14 cellular contexts compared by ENCODE assay signal in the genomic region with DNA sequence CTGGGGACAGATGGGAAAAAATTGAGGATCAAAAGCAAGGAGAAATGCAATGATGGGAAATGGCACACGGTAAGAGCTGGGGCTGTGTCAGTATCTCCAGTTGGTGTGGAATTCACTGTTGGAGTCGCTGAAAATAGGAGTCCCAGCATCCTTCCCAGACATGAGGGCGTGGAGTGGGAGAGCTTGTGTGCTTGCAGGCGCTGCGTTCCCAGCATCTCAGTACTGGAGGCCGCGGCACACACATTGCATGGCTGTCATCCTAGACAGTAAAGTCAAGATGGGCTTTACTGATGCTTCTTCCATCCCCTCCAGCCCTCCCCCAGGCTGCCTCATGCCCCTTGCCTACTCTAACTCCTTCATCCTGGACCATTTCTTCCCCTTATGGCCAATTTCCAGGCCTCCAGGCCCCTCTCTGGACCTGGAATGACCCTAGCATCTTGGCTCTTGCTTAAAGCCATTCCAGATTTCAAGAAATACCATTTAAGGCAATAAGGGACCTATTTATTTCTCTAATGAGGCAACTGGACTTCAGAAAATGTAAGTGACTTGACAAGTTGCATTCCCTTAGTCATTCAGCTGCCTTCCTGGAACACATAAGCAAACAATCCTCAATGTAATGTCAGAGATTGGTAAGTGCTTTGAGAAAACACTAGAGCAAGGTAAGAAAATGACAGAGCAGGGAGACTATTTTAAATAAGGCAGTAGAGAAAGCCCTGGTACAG.
DNase-seq lines count a peak whose midpoint lies in the region; ATAC-seq and TF ChIP-seq lines count a peak whose summit lies in the region.
"Had no signal": no experiment of that assay in that cellular context is flagged by ENCODE, and none has a peak within 500 bp of the region (broad histone marks: within the 10 kb centered on the region; RNA-seq: fewer than 3 reads in every experiment).

No MANE protein-coding gene starts in this region.

- no peaks in the 10 kb centered on the region for H3F3A ChIP-seq in SK-N-SH (replicated peaks; ENCODE audit: insufficient read depth)

- H3K9me3 ChIP-seq in SK-N-SH (no peaks in the 10 kb centered on the region), heart right ventricle (no peaks in the 10 kb centered on the region)
- H3K9me3 ChIP-seq: tibial nerve had no signal

- H2AFZ ChIP-seq in SK-N-SH (ENCODE audit: low read depth): no peak overlapping the region

- H3K9ac ChIP-seq in SK-N-SH: no peak overlapping the region

- H3K9me2 ChIP-seq in SK-N-SH: no peaks in the 10 kb centered on the region

- WGBS in SK-N-SH (ENCODE audit: low lambda C conversion rate): 93% methylated on average over 2 of the region's 7 CpGs
- WGBS in heart right ventricle, 2 donors: 95 to 96% methylated on average over 7 of the region's 7 CpGs

- no peaks in the 10 kb centered on the region for H3K36me3 ChIP-seq in SK-N-SH (replicated peaks in 1 of 2; ENCODE audit: control insufficient read depth in 1 of 2, insufficient read depth in 2 of 2, low read length in 1 of 2)
- peaks cover 0 to 34% (median 0%) of the 10 kb centered on the region in 9 donors for H3K36me3 ChIP-seq in heart right ventricle

- in situ Hi-C loops in astrocyte of the spinal cord (cut with HindIII; ENCODE audit: low sequenced_read_pairs): no loop called here

- no peak overlapping the region for H3K4me3 ChIP-seq in SK-N-SH (ENCODE audit: low read depth in 2 of 2, low read length in 1 of 2)
- H3K4me3 ChIP-seq in astrocyte of the spinal cord (ENCODE audit: low read depth, low read length): no peak overlapping the region
- no peak overlapping the region for H3K4me3 ChIP-seq in heart right ventricle
- H3K4me3 ChIP-seq: tibial nerve had no signal

- no peaks in the 10 kb centered on the region for H3K79me2 ChIP-seq in SK-N-SH (ENCODE audit: insufficient read depth)

- no peak overlapping the region for H3K27ac ChIP-seq in SK-N-SH (ENCODE audit: low read depth in 2 of 2, low read length in 1 of 2)
- H3K27ac ChIP-seq in heart right ventricle: no peak overlapping the region
- H3K27ac ChIP-seq: tibial nerve had no signal

- POLR2A ChIA-PET in SK-N-SH (lab: Yijun Ruan, JAX): no interaction called here

- no peak for TF ChIP-seq RAD21 in SK-N-SH (IDR thresholded peaks at IDR 0.05; ENCODE audit: low read length)

- H3K27me3 ChIP-seq in SK-N-SH (ENCODE audit: insufficient read depth): no peaks in the 10 kb centered on the region
- H3K27me3 ChIP-seq in heart right ventricle: no peaks in the 10 kb centered on the region
- H3K27me3 ChIP-seq: tibial nerve had no signal

- TF ChIP-seq CTCF in SK-N-SH (IDR thresholded peaks at IDR 0.05) (no peak), astrocyte of the spinal cord (IDR thresholded peaks at IDR 0.05; ENCODE audit: low read depth, low read length) (no peak), heart right ventricle (IDR thresholded peaks at IDR 0.05) (no peak)

- H3K4me1 ChIP-seq in SK-N-SH (ENCODE audit: control insufficient read depth in 1 of 2, insufficient read depth in 2 of 2, low read depth in 1 of 2, low read length in 1 of 2) (peaks cover 0 to 20% of the 10 kb centered on the region in 2 experiments; a peak in 1 of 4 replicates), heart right ventricle (peaks cover 0 to 3% (median 0%) of the 10 kb centered on the region in 9 donors)
- H3K4me1 ChIP-seq: tibial nerve had no signal

- ATAC-seq in SK-N-SH treated with all-trans-retinoic acid at 6 μM for 48 hours: peak; percentile 77
- no peak for ATAC-seq in heart right ventricle
- ATAC-seq: left colon had no signal

- no peak overlapping the region for H3K4me2 ChIP-seq in SK-N-SH

- DNase-seq in SK-N-SH (no peak), astrocyte of the spinal cord (ENCODE audit: low read depth, low spot score) (peak; percentile 59), inferior parietal cortex (ENCODE audit: extremely low spot score) (peak; percentile 20), superior temporal gyrus (ENCODE audit: extremely low spot score) (peak; percentile 43), heart right ventricle (no peak), erythroblast (lab: John Stamatoyannopoulos, UW) (no peak), NCI-H2107 treated with DMSO at 0.1 percent for 48 hours (lab: John Stamatoyannopoulos, UW; ENCODE audit: unreplicated experiment) (no peak)
- DNase-seq: activated gamma-delta T cell treated with Interleukin-2 at 50 U/mL for 16 hours, DMS153, GOT3, left colon, NCI-H510A had no signal

- CTCF ChIA-PET in SK-N-SH (lab: Yijun Ruan, JAX): interaction anchor here (0.6 to 2.5 kb wide), 3 partner anchors 26 to 51 kb away, joined by 3 to 8 read pairs (median 4); no protein-coding TSS in a partner anchor

- no peaks in the 10 kb centered on the region for H4K20me1 ChIP-seq in SK-N-SH (ENCODE audit: insufficient read depth)

- intact Hi-C loops in heart right ventricle (cut with DNase I): no loop called here

- TF ChIP-seq POLR2A in erythroblast (IDR thresholded peaks at IDR 0.05; ENCODE audit: low read length): no peak

- no peak for TF ChIP-seq EP300 in SK-N-SH (IDR thresholded peaks at IDR 0.05; ENCODE audit: borderline replicate concordance in 1 of 2, low read depth in 1 of 2, low read length in 1 of 2)

TF ChIP-seq in SK-N-SH treated with all-trans-retinoic acid at 6 μM for 48 hours, 23 proteins besides CTCF, POLR2A, EP300 and RAD21:
- TF ChIP-seq ISL1 (CRISPR knock-in tag; IDR thresholded peaks at IDR 0.05) (peak; percentile 64), TSHZ2 (CRISPR knock-in tag; IDR thresholded peaks at IDR 0.05) (no peak)

TF ChIP-seq in SK-N-SH, 30 proteins besides CTCF, POLR2A, EP300 and RAD21:
- TF ChIP-seq, protein P1, sequence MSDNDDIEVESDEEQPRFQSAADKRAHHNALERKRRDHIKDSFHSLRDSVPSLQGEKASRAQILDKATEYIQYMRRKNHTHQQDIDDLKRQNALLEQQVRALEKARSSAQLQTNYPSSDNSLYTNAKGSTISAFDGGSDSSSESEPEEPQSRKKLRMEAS (IDR thresholded peaks at IDR 0.05; ENCODE audit: low read depth): no peak
- TF ChIP-seq IRF3 (IDR thresholded peaks at IDR 0.05; ENCODE audit: low read depth, low read length): no peak
- TF ChIP-seq FOSL2 (IDR thresholded peaks at IDR 0.05; ENCODE audit: borderline replicate concordance, low read depth): no peak
- TF ChIP-seq FOXM1 (IDR thresholded peaks at IDR 0.05; ENCODE audit: low read depth): no peak
- no peak for TF ChIP-seq EZH2phosphoT487 (IDR thresholded peaks at IDR 0.05; ENCODE audit: borderline replicate concordance, low read depth)
- TF ChIP-seq POLR2AphosphoS5 (IDR thresholded peaks at IDR 0.05; ENCODE audit: low read depth, low read length): no peak
- no peak for TF ChIP-seq CHD2 (IDR thresholded peaks at IDR 0.05; ENCODE audit: low read length, partially characterized antibody)
- TF ChIP-seq, protein P2, sequence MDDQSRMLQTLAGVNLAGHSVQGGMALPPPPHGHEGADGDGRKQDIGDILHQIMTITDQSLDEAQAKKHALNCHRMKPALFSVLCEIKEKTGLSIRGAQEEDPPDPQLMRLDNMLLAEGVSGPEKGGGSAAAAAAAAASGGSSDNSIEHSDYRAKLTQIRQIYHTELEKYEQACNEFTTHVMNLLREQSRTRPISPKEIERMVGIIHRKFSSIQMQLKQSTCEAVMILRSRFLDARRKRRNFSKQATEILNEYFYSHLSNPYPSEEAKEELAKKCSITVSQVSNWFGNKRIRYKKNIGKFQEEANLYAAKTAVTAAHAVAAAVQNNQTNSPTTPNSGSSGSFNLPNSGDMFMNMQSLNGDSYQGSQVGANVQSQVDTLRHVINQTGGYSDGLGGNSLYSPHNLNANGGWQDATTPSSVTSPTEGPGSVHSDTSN (IDR thresholded peaks at IDR 0.05): no peak
- TF ChIP-seq, protein P3, sequence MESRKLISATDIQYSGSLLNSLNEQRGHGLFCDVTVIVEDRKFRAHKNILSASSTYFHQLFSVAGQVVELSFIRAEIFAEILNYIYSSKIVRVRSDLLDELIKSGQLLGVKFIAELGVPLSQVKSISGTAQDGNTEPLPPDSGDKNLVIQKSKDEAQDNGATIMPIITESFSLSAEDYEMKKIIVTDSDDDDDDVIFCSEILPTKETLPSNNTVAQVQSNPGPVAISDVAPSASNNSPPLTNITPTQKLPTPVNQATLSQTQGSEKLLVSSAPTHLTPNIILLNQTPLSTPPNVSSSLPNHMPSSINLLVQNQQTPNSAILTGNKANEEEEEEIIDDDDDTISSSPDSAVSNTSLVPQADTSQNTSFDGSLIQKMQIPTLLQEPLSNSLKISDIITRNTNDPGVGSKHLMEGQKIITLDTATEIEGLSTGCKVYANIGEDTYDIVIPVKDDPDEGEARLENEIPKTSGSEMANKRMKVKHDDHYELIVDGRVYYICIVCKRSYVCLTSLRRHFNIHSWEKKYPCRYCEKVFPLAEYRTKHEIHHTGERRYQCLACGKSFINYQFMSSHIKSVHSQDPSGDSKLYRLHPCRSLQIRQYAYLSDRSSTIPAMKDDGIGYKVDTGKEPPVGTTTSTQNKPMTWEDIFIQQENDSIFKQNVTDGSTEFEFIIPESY (IDR thresholded peaks at IDR 0.05; ENCODE audit: borderline replicate concordance, low read depth): no peak
- no peak for TF ChIP-seq GATA2 (CRISPR knock-in tag; IDR thresholded peaks at IDR 0.05)
- no peak for TF ChIP-seq MXI1 (IDR thresholded peaks at IDR 0.05; ENCODE audit: low read depth, low read length)
- no peak for TF ChIP-seq MEF2A (IDR thresholded peaks at IDR 0.05; ENCODE audit: borderline replicate concordance, low read depth)
- no peak for TF ChIP-seq RCOR1 (IDR thresholded peaks at IDR 0.05; ENCODE audit: low read length)
- no peak for TF ChIP-seq NFIC (IDR thresholded peaks at IDR 0.05; ENCODE audit: borderline replicate concordance)
- TF ChIP-seq FOXJ3 (CRISPR knock-in tag; IDR thresholded peaks at IDR 0.05): no peak
- TF ChIP-seq YY1 (IDR thresholded peaks at IDR 0.05; ENCODE audit: low read depth): no peak
- no peak for TF ChIP-seq TCF12 (IDR thresholded peaks at IDR 0.05)
- TF ChIP-seq JUND (IDR thresholded peaks at IDR 0.05): no peak
- TF ChIP-seq RFX5 (IDR thresholded peaks at IDR 0.05; ENCODE audit: low read length): no peak
- TF ChIP-seq TEAD4 (IDR thresholded peaks at IDR 0.05; ENCODE audit: borderline replicate concordance, insufficient read depth): no peak

Comparison
In these comparisons a context has a peak if more than half of its experiments do, and no peak if none do; other contexts are left out.
1. DNase-seq: peak in astrocyte of the spinal cord (single experiment), inferior parietal cortex (single experiment) and superior temporal gyrus (single experiment); none in SK-N-SH (single experiment), heart right ventricle (0 of 2), erythroblast (0 of 2) and NCI-H2107 treated with DMSO at 0.1 percent for 48 hours (single experiment).